In genomic region chr3:53114011-53114400, GRCh38 we compare ENCODE assay signal across 8 cellular contexts. TPM values are rescaled to one million over a fixed set of nuclear protein-coding genes. Genes with fewer than 3 reads are reported as not detected.
DNase-seq lines count a peak whose midpoint lies in the region; ATAC-seq and TF ChIP-seq lines count a peak whose summit lies in the region.

No MANE protein-coding gene starts in this region.

- TF ChIP-seq CTCF in heart left ventricle (IDR thresholded peaks at IDR 0.05) (peak; percentile 84 to 96 (median 90)), psoas muscle (IDR thresholded peaks at IDR 0.05) (peak; percentile 90), uterus (IDR thresholded peaks at IDR 0.05) (peak; percentile 86 to 92 (median 89))

- no peaks in the 10 kb centered on the region for H3K9me3 ChIP-seq in CD8-positive, alpha-beta memory T cell (ENCODE audit: low read length)
- no peaks in the 10 kb centered on the region for H3K9me3 ChIP-seq in heart left ventricle
- no peaks in the 10 kb centered on the region for H3K9me3 ChIP-seq in psoas muscle
- no peaks in the 10 kb centered on the region for H3K9me3 ChIP-seq in uterus

- CTCF ChIA-PET in CD8-positive, alpha-beta memory T cell (lab: Charles Lee): interaction anchor here (0.6 to 7.3 kb wide), 10 partner anchors 9 to 83 kb away, joined by 4 to 99 read pairs (median 6); no protein-coding TSS in a partner anchor

- H3K4me3 ChIP-seq in CD8-positive, alpha-beta memory T cell (ENCODE audit: low read length): no peak overlapping the region
- no peak overlapping the region for H3K4me3 ChIP-seq in heart left ventricle
- H3K4me3 ChIP-seq in psoas muscle: no peak overlapping the region
- H3K4me3 ChIP-seq in uterus: no peak overlapping the region

- no peak overlapping the region for H3K27ac Mint-ChIP-seq in CD8-positive, alpha-beta memory T cell
- H3K27ac Mint-ChIP-seq in activated naive CD8-positive, alpha-beta T cell treated with anti-CD3 and anti-CD28 coated beads, Interleukin-2, amount 50 U/mL, for 24 hours: no peak overlapping the region

- no peak for TF ChIP-seq POLR2A in heart left ventricle (IDR thresholded peaks at IDR 0.05)
- no peak for TF ChIP-seq POLR2A in uterus (IDR thresholded peaks at IDR 0.05)

- no peak overlapping the region for H3K27ac ChIP-seq in CD8-positive, alpha-beta memory T cell (ENCODE audit: low read depth, low read length)
- H3K27ac ChIP-seq in heart left ventricle (peak overlapping the region in 11 of 12 donors; percentile 63 to 88 (median 80)), psoas muscle (peak overlapping the region; percentile 79), uterus (peak overlapping the region in 1 of 2 donors; percentile 51)

- H3K9me3 Mint-ChIP-seq in CD8-positive, alpha-beta memory T cell: no peaks in the 10 kb centered on the region
- H3K9me3 Mint-ChIP-seq in activated naive CD8-positive, alpha-beta T cell treated with anti-CD3 and anti-CD28 coated beads, Interleukin-2, amount 50 U/mL, for 24 hours: no peaks in the 10 kb centered on the region

- H3K4me1 ChIP-seq in CD8-positive, alpha-beta memory T cell (ENCODE audit: insufficient read depth, low read length): peaks cover 11% of the 10 kb centered on the region
- H3K4me1 ChIP-seq in heart left ventricle (peaks cover 0 to 25% (median 11%) of the 10 kb centered on the region in 12 donors), psoas muscle (peaks cover 28% of the 10 kb centered on the region), uterus (no peaks in the 10 kb centered on the region)

- DNase-seq in CD8-positive, alpha-beta memory T cell: peak; percentile 65 to 82 (median 73)
- DNase-seq in MV-4-11 (lab: John Stamatoyannopoulos, UW) (peak; percentile 68), SW 1271 (lab: John Stamatoyannopoulos, UW) (peak; percentile 15 to 51), heart left ventricle (peak; percentile 78 to 85 (median 83)), psoas muscle (peak; percentile 75 to 83), uterus (peak; percentile 79 to 84)
- DNase-seq in activated naive CD8-positive, alpha-beta T cell treated with anti-CD3 and anti-CD28 coated beads, Interleukin-2, amount 50 U/mL, for 24 hours: peak; percentile 84

- intact Hi-C loops in heart left ventricle (cut with DNase I): loop anchor here (1.0 to 10.0 kb wide), 6 partner anchors 81 to 601 kb away; no protein-coding TSS in a partner anchor
- intact Hi-C loops in psoas muscle (cut with DNase I): loop anchor here (1.0 kb wide), 2 partner anchors 81 to 82 kb away; no protein-coding TSS in a partner anchor
- intact Hi-C loops in uterus (cut with DNase I; ENCODE audit: low total_unique reads): loop anchor here (2.0 kb wide), 1 partner anchor 83 kb away; no protein-coding TSS in a partner anchor

- 6 to 9% (median 7%) methylated on average over 5 of the region's 5 CpGs for WGBS in heart left ventricle, 4 donors
- WGBS in psoas muscle, 3 donors: 11 to 15% (median 12%) methylated on average over 5 of the region's 5 CpGs

- peaks cover 0 to 48% (median 8%) of the 10 kb centered on the region in 3 donors for H3K36me3 Mint-ChIP-seq in CD8-positive, alpha-beta memory T cell
- peaks cover 33% of the 10 kb centered on the region for H3K36me3 Mint-ChIP-seq in activated naive CD8-positive, alpha-beta T cell treated with anti-CD3 and anti-CD28 coated beads, Interleukin-2, amount 50 U/mL, for 24 hours (ENCODE audit: low read depth)

- H3K36me3 ChIP-seq in CD8-positive, alpha-beta memory T cell (ENCODE audit: insufficient read depth, low read length): peaks cover 18% of the 10 kb centered on the region
- H3K36me3 ChIP-seq in heart left ventricle: peaks cover 0 to 90% (median 72%) of the 10 kb centered on the region in 9 donors
- peaks cover 3 to 72% of the 10 kb centered on the region in 2 donors for H3K36me3 ChIP-seq in psoas muscle (ENCODE audit: insufficient read depth in 1 of 2, low read depth in 1 of 2)
- no peaks in the 10 kb centered on the region for H3K36me3 ChIP-seq in uterus

- peak; percentile 65 for ATAC-seq in GM21528 (IDR thresholded peaks at IDR 0.05; ENCODE audit: low FRiP score, unreplicated experiment)
- peak; percentile 64 for ATAC-seq in activated naive CD8-positive, alpha-beta T cell treated with anti-CD3 and anti-CD28 coated beads, Interleukin-2, amount 50 U/mL, for 24 hours
- peak; percentile 76 to 89 (median 84) for ATAC-seq in heart left ventricle
- ATAC-seq in psoas muscle: peak; percentile 85 to 92 (median 86)

- H3K27me3 Mint-ChIP-seq in CD8-positive, alpha-beta memory T cell: no peaks in the 10 kb centered on the region
- H3K27me3 Mint-ChIP-seq in activated naive CD8-positive, alpha-beta T cell treated with anti-CD3 and anti-CD28 coated beads, Interleukin-2, amount 50 U/mL, for 24 hours: no peaks in the 10 kb centered on the region

- POLR2A ChIA-PET in CD8-positive, alpha-beta memory T cell (lab: Charles Lee): no interaction called here

- H3K4me1 Mint-ChIP-seq in CD8-positive, alpha-beta memory T cell: peaks cover 0 to 6% (median 2%) of the 10 kb centered on the region in 3 donors
- peaks cover 14% of the 10 kb centered on the region for H3K4me1 Mint-ChIP-seq in activated naive CD8-positive, alpha-beta T cell treated with anti-CD3 and anti-CD28 coated beads, Interleukin-2, amount 50 U/mL, for 24 hours

- H3K4me3 Mint-ChIP-seq in CD8-positive, alpha-beta memory T cell: no peak overlapping the region
- H3K4me3 Mint-ChIP-seq in activated naive CD8-positive, alpha-beta T cell treated with anti-CD3 and anti-CD28 coated beads, Interleukin-2, amount 50 U/mL, for 24 hours: no peak overlapping the region

- H3K27me3 ChIP-seq in CD8-positive, alpha-beta memory T cell (ENCODE audit: insufficient read depth, low read length, poor library complexity, severe bottlenecking): no peaks in the 10 kb centered on the region
- H3K27me3 ChIP-seq in heart left ventricle: no peaks in the 10 kb centered on the region
- H3K27me3 ChIP-seq in psoas muscle (ENCODE audit: insufficient read depth in 3 of 3, low read length in 2 of 3): no peaks in the 10 kb centered on the region
- no peaks in the 10 kb centered on the region for H3K27me3 ChIP-seq in uterus

RNA-seq across cellular contexts. Expression of gene RFT1, which starts 16.2 kb away (rescaled TPM):
- total RNA-seq in CD8-positive, alpha-beta memory T cell: 10 to 100 TPM; 52.7 to 58.5 TPM
- polyA plus RNA-seq in CD8-positive, alpha-beta memory T cell: 31.3 TPM
- total RNA-seq in heart left ventricle: 10 to 100 TPM in 3 of 9 donors, 1 to 10 TPM in 6; 5.4 to 16.2 (median 8.8) TPM
- 1 to 10 TPM; 5.0 to 9.3 TPM for polyA plus RNA-seq in heart left ventricle
- total RNA-seq in psoas muscle: 1 to 10 TPM; 5.7 to 8.8 (median 6.5) TPM
- polyA plus RNA-seq in psoas muscle: 10 to 100 TPM in 1 of 3 donors, 1 to 10 TPM in 2; 5.4 to 13.2 (median 8.1) TPM
- total RNA-seq in uterus: 10 to 100 TPM; 13.1 to 38.2 (median 16.5) TPM

RNA-seq across cellular contexts. Expression of gene PRKCD, which starts 47.0 kb away (rescaled TPM):
- total RNA-seq in CD8-positive, alpha-beta memory T cell: 10 to 100 TPM; 27.2 to 27.3 TPM
- polyA plus RNA-seq in CD8-positive, alpha-beta memory T cell: 27.3 TPM
- 10 to 100 TPM in 6 of 9 donors, 1 to 10 TPM in 3; 5.3 to 44.5 (median 11.6) TPM for total RNA-seq in heart left ventricle
- 10 to 100 TPM in 1 of 2 donors, 1 to 10 TPM in 1; 7.8 to 13.4 TPM for polyA plus RNA-seq in heart left ventricle
- total RNA-seq in psoas muscle: 1 to 10 TPM; 3.2 to 8.4 (median 4.5) TPM
- polyA plus RNA-seq in psoas muscle: 1 to 10 TPM; 3.5 to 4.9 (median 3.9) TPM
- 10 to 100 TPM in 2 of 4 donors, 1 to 10 TPM in 1, under 1 TPM in 1; under 0.01 to 16.8 (median 12.6) TPM for total RNA-seq in uterus

Comparison
In these comparisons a context has a peak if more than half of its experiments do, and no peak if none do; other contexts are left out.
1. DNase-seq: peak in every context shown above with its lines; median percentile 84 in activated naive CD8-positive, alpha-beta T cell treated with anti-CD3 and anti-CD28 coated beads, Interleukin-2, amount 50 U/mL, for 24 hours; 83 in heart left ventricle; 82 in uterus; 79 in psoas muscle; 73 in CD8-positive, alpha-beta memory T cell; 68 in MV-4-11; 33 in SW 1271.